In the genomic region with DNA sequence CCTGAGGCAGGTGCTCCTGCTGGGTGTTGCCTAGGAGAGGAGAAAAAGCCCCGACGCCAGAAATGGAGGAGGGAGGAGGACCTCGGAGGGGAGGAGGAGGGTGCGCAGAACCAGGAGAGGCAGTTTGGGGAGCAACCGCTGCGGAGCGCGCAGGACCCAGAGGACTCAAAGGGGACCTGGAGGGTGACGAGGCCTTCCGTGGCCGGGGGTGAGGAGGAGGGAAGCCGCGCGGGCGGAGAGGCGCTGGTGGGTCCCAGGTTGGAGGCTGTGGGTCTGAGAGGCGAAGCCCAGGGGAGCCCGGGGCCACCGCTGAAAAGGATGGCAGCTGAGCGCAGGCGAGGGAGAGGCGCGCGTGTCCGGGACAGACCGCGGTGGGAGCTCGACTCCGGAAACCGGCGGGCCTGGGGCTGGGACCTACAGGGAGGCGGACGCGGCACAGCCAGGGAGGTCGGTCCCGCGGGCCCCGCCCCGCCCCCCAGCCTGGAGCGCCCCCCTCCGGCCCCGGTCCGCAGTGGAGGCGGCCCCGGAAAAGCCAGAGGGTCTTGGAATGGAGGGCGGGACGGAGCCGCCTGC, we compare ENCODE assay signal across 8 cellular contexts. TPM values are rescaled to one million over a fixed set of nuclear protein-coding genes. Genes with fewer than 3 reads are reported as not detected.
DNase-seq lines count a peak whose midpoint lies in the region; ATAC-seq lines count a peak whose summit lies in the region.

No MANE protein-coding gene starts in this region.

- peak; percentile 16 for ATAC-seq in GM18873 (IDR thresholded peaks at IDR 0.05; ENCODE audit: low FRiP score, unreplicated experiment)
- ATAC-seq in HG03095 (IDR thresholded peaks at IDR 0.05; ENCODE audit: unreplicated experiment), result peak; percentile 22
- peak; percentile 32 to 41 for ATAC-seq in naive thymus-derived CD8-positive, alpha-beta T cell

- POLR2A ChIA-PET in naive thymus-derived CD8-positive, alpha-beta T cell (lab: Charles Lee), result interaction anchor here (1.3 to 2.3 kb wide), 4 partner anchors 10 to 45 kb away, joined by 3 to 12 read pairs (median 8); partner anchors contain the start of gene ISG15

- H3K27me3 ChIP-seq in BLaER1 (peaks cover 68% of the 10 kb centered on the region), ectodermal cell (ENCODE audit: control insufficient read depth, insufficient read depth, low read length, poor library complexity, severe bottlenecking) (peaks cover 69% of the 10 kb centered on the region)

- H3K9me3 ChIP-seq in BLaER1 (no peaks in the 10 kb centered on the region), ectodermal cell (ENCODE audit: control insufficient read depth, low read length) (no peaks in the 10 kb centered on the region)

- H3K27ac ChIP-seq in BLaER1, result no peak overlapping the region; the same call in 1 of the 2 replicates
- no peak overlapping the region for H3K27ac ChIP-seq in ectodermal cell (ENCODE audit: insufficient read depth, low read depth, low read length, poor library complexity, severe bottlenecking)

- peak overlapping the region; percentile 32; the same call in 1 of the 2 replicates for H3K9ac ChIP-seq in BLaER1

- DNase-seq in RPMI8226, result peak; percentile 62
- peak in 3 of 10 donors; percentile 35 to 39 (median 38) for DNase-seq in naive thymus-derived CD8-positive, alpha-beta T cell
- DNase-seq in NCI-H1694 (lab: John Stamatoyannopoulos, UW), result no peak
- no peak for DNase-seq in cerebellum (ENCODE audit: low spot score)

- peaks cover 0 to 32% (median 9%) of the 10 kb centered on the region in 5 donors for H3K27me3 Mint-ChIP-seq in naive thymus-derived CD8-positive, alpha-beta T cell

- no peaks in the 10 kb centered on the region for H3K9me3 Mint-ChIP-seq in naive thymus-derived CD8-positive, alpha-beta T cell

- H3K27ac Mint-ChIP-seq in naive thymus-derived CD8-positive, alpha-beta T cell, result peak overlapping the region in 1 of 10 donors; percentile 76

- H3K4me2 ChIP-seq in BLaER1, result peak overlapping the region; percentile 92

- peaks cover 16% of the 10 kb centered on the region for H3K36me3 ChIP-seq in BLaER1
- peaks cover 4% of the 10 kb centered on the region for H3K36me3 ChIP-seq in ectodermal cell (ENCODE audit: control insufficient read depth, insufficient read depth, low read length)

- H3K4me1 Mint-ChIP-seq in naive thymus-derived CD8-positive, alpha-beta T cell, result peaks cover 8 to 29% (median 21%) of the 10 kb centered on the region in 4 donors

- H3K4me3 ChIP-seq in BLaER1, result peak overlapping the region; percentile 70
- H3K4me3 ChIP-seq in ectodermal cell (ENCODE audit: insufficient read depth, low read depth, low read length), result peak overlapping the region; percentile 53

- H3K4me3 Mint-ChIP-seq in naive thymus-derived CD8-positive, alpha-beta T cell, result peak overlapping the region; percentile 70 to 85 (median 78)

- peaks cover 39% of the 10 kb centered on the region for H4K20me1 ChIP-seq in BLaER1

- 1 to 2% methylated on average over 48 of the region's 48 CpGs for WGBS in ectodermal cell, 2 experiments

- no peaks in the 10 kb centered on the region for H3K36me3 Mint-ChIP-seq in naive thymus-derived CD8-positive, alpha-beta T cell

- peaks cover 65% of the 10 kb centered on the region for H3K4me1 ChIP-seq in BLaER1
- H3K4me1 ChIP-seq in ectodermal cell (ENCODE audit: control insufficient read depth, insufficient read depth, low read length), result peaks cover 33% of the 10 kb centered on the region

RNA-seq across cellular contexts. Expression of gene RNF223, which starts 15.1 kb away (rescaled TPM):
- polyA plus RNA-seq in ectodermal cell (2013, experiment 1 of 4), result not detected
- not detected for polyA plus RNA-seq in ectodermal cell (2013, experiment 2 of 4)
- polyA plus RNA-seq in ectodermal cell (2013, experiment 3 of 4), result not detected
- not detected for polyA plus RNA-seq in ectodermal cell (2013, experiment 4 of 4)
- total RNA-seq in naive thymus-derived CD8-positive, alpha-beta T cell, result not detected
- polyA plus RNA-seq in naive thymus-derived CD8-positive, alpha-beta T cell, result not detected
- not detected for total RNA-seq in cerebellum

RNA-seq across cellular contexts. Expression of gene AGRN, which starts 39.1 kb away (rescaled TPM):
- 156 TPM for polyA plus RNA-seq in ectodermal cell (2013, experiment 1 of 4)
- polyA plus RNA-seq in ectodermal cell (2013, experiment 2 of 4), result 193 TPM
- polyA plus RNA-seq in ectodermal cell (2013, experiment 3 of 4), result 128 TPM
- polyA plus RNA-seq in ectodermal cell (2013, experiment 4 of 4), result 148 TPM
- 1 to 10 TPM; 6.2 to 6.4 TPM for total RNA-seq in naive thymus-derived CD8-positive, alpha-beta T cell
- under 1 TPM; 0.15 to 0.71 (median 0.47) TPM for polyA plus RNA-seq in naive thymus-derived CD8-positive, alpha-beta T cell
- total RNA-seq in cerebellum, result 71.5 TPM

RNA-seq across cellular contexts. Expression of gene ISG15, which starts 45.7 kb away (rescaled TPM):
- polyA plus RNA-seq in ectodermal cell (2013, experiment 1 of 4), result 43.1 TPM
- 49.8 TPM for polyA plus RNA-seq in ectodermal cell (2013, experiment 2 of 4)
- 42.8 TPM for polyA plus RNA-seq in ectodermal cell (2013, experiment 3 of 4)
- 40.3 TPM for polyA plus RNA-seq in ectodermal cell (2013, experiment 4 of 4)
- total RNA-seq in naive thymus-derived CD8-positive, alpha-beta T cell, result 10 to 100 TPM; 30.3 to 30.7 TPM
- 100 to 1,000 TPM; 133 to 220 (median 217) TPM for polyA plus RNA-seq in naive thymus-derived CD8-positive, alpha-beta T cell
- total RNA-seq in cerebellum, result 10.3 TPM

RNA-seq across cellular contexts. Expression of gene C1orf159, which starts 56.9 kb away (rescaled TPM):
- polyA plus RNA-seq in ectodermal cell (2013, experiment 1 of 4), result 16.3 TPM
- 16.8 TPM for polyA plus RNA-seq in ectodermal cell (2013, experiment 2 of 4)
- polyA plus RNA-seq in ectodermal cell (2013, experiment 3 of 4), result 17.5 TPM
- 18.7 TPM for polyA plus RNA-seq in ectodermal cell (2013, experiment 4 of 4)
- total RNA-seq in naive thymus-derived CD8-positive, alpha-beta T cell, result 10 to 100 TPM; 24.9 to 26.5 TPM
- polyA plus RNA-seq in naive thymus-derived CD8-positive, alpha-beta T cell, result 10 to 100 TPM in 1 of 3 donors, 1 to 10 TPM in 2; 3.2 to 10.7 (median 6.2) TPM
- 11.3 TPM for total RNA-seq in cerebellum

RNA-seq across cellular contexts. Expression of gene HES4, which starts 59.1 kb away (rescaled TPM):
- polyA plus RNA-seq in ectodermal cell (2013, experiment 1 of 4), result 23.1 TPM
- 20.6 TPM for polyA plus RNA-seq in ectodermal cell (2013, experiment 2 of 4)
- 76.6 TPM for polyA plus RNA-seq in ectodermal cell (2013, experiment 3 of 4)
- polyA plus RNA-seq in ectodermal cell (2013, experiment 4 of 4), result 89.3 TPM
- total RNA-seq in naive thymus-derived CD8-positive, alpha-beta T cell, result not detected
- under 1 TPM in 1 of 3 donors, not detected in 2; 0.85 TPM for polyA plus RNA-seq in naive thymus-derived CD8-positive, alpha-beta T cell
- total RNA-seq in cerebellum, result 14.9 TPM
